In the genomic region with DNA sequence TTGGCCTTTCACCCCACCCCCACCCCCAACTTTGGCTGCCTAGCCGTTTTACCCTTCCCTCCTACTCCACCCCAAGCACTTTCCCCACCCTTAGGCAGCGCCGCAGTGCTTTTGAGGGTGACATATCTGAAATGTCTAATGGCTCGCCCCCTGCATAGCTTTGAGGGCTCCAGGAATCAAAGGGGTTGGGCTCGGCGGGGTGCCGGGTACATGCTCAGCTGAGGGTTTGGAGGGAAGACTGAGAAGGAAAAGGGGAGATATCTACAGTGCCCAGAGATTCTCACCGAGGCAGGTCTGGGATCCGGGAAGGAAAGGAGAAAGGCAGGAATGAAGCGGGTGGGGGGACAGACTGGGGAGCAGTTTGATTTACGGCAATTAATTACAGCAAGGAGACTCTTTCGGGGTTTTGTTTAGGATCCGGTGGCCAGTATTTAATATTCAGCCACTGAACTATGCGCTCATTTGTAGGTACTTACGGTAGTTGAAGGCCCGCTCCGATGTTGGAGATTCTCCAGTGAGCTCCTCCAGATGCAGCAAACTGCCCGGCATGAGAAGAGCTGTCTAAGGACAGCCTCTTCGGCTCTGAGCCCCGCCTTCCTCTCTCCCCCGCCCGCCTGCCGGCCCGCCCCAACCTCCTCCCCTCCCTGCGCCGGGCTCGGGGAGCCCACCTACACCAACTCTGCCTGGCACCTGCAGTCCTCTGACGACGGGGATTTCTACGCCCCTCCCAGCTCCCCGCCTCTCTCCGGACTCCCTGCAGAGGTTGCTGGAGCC, we compare ENCODE assay signal across 8 cellular contexts. TPM values are rescaled to one million over a fixed set of nuclear protein-coding genes. Genes with fewer than 3 reads are reported as not detected.
DNase-seq lines count a peak whose midpoint lies in the region; ATAC-seq, FAIRE-seq and TF ChIP-seq lines count a peak whose summit lies in the region.

Gene IGSF1, minus strand, starts transcription at position 569 of the 774 bp plus-strand sequence. CDS start 2,632 bp downstream, outside the sequence.

- H3K27ac Mint-ChIP-seq in T-helper 17 cell = no peak within 1 kb of the TSS
- no peak within 1 kb of the TSS for H3K27ac Mint-ChIP-seq in Calu3 (ENCODE audit: unreplicated experiment)

- H3K9me3 ChIP-seq in T-helper 17 cell (ENCODE audit: control insufficient read depth, low read length, poor library complexity, severe bottlenecking) = no peaks in the 10 kb centered on the region

- no peaks in the 10 kb centered on the region for H3K4me1 Mint-ChIP-seq in T-helper 17 cell
- no peaks in the 10 kb centered on the region for H3K4me1 Mint-ChIP-seq in Calu3 (ENCODE audit: low read depth, unreplicated experiment)

- H3K36me3 Mint-ChIP-seq in T-helper 17 cell (ENCODE audit: low read depth) (no peaks in the 10 kb centered on the region), Calu3 (ENCODE audit: insufficient read depth, unreplicated experiment) (no peaks in the 10 kb centered on the region)

- no peak for FAIRE-seq in RCC 7860 (lab: Jason Lieb, UNC)

- TF ChIP-seq CTCF in omental fat pad (IDR thresholded peaks at IDR 0.05) (no peak), Calu3 (IDR thresholded peaks at IDR 0.05; ENCODE audit: unreplicated experiment) (no peak)

- H3K27me3 Mint-ChIP-seq in T-helper 17 cell (peaks cover 6% of the 10 kb centered on the region), Calu3 (ENCODE audit: unreplicated experiment) (peaks cover 21% of the 10 kb centered on the region)

- CTCF ChIA-PET in Calu3 (lab: Charles Lee) = interaction anchor here (0.5 kb wide), 1 partner anchor 26 kb away, joined by 3 read pairs; no protein-coding TSS in a partner anchor

- no TSS peak for BruUV-seq in Calu3 (replicated peaks; lab: Mats Ljungman, UMichigan)

- no peak within 1 kb of the TSS for H3K4me3 Mint-ChIP-seq in T-helper 17 cell
- no peak within 1 kb of the TSS for H3K4me3 Mint-ChIP-seq in Calu3 (ENCODE audit: low read depth, unreplicated experiment)

- peak; percentile 2 for DNase-seq in GM03348 (ENCODE audit: low spot score)
- peak; percentile 42 to 83 for DNase-seq in NCI-H524 (lab: John Stamatoyannopoulos, UW)
- peak; percentile 0 for DNase-seq in glomerular visceral epithelial cell (ENCODE audit: extremely low spot score)
- DNase-seq in omental fat pad (ENCODE audit: low spot score) = no peak
- no peak for DNase-seq in T-helper 17 cell
- no peak for DNase-seq in activated CD4-positive, alpha-beta T cell treated with anti-CD3 and anti-CD28 coated beads, Interleukin-2, amount 50 U/mL, for 1 hour
- no peak for DNase-seq in RCC 7860 (ENCODE audit: low spot score)
- DNase-seq in Calu3 = no peak

- ATAC-seq in omental fat pad (ENCODE audit: low FRiP score) (peak; percentile 77), T-helper 17 cell (no peak)

- H3K9me3 Mint-ChIP-seq in Calu3 (ENCODE audit: low read depth, unreplicated experiment) = no peaks in the 10 kb centered on the region

- intact Hi-C loops in Calu3 (cut with micrococcal nuclease; ENCODE audit: unreplicated experiment) = no loop called here

RNA-seq across cellular contexts. Expression of gene IGSF1, which starts in this region (rescaled TPM):
- total RNA-seq in omental fat pad (1 to 10 TPM in 2 of 4 donors, under 1 TPM in 2; 0.63 to 2.0 (median 1.2) TPM), T-helper 17 cell (not detected), Calu3 (2022) (not detected in 2 replicates)

Comparison
In these comparisons a context has a peak if more than half of its experiments do, and no peak if none do; other contexts are left out.
1. DNase-seq: peak in GM03348 (single experiment), NCI-H524 (2 of 2) and glomerular visceral epithelial cell (single experiment); none in omental fat pad (single experiment), T-helper 17 cell (0 of 3), activated CD4-positive, alpha-beta T cell treated with anti-CD3 and anti-CD28 coated beads, Interleukin-2, amount 50 U/mL, for 1 hour (single experiment), RCC 7860 (single experiment) and Calu3 (single experiment).